24 cellular contexts compared by ENCODE assay signal in genomic region chr4:98780111-98780549, GRCh38.
A peak's percentile ranks its signal among the peaks of the same experiment; 100 is the strongest.
DNase-seq lines count a peak whose midpoint lies in the region; ATAC-seq and TF ChIP-seq lines count a peak whose summit lies in the region.
"Had no signal": no experiment of that assay in that cellular context is flagged by ENCODE, and none has a peak within 500 bp of the region (broad histone marks: within the 10 kb centered on the region; RNA-seq: fewer than 3 reads in every experiment).

No MANE protein-coding gene starts in this region.

- H3K27me3 ChIP-seq in SJCRH30 (no peaks in the 10 kb centered on the region), fibroblast of lung (ENCODE audit: control insufficient read depth, insufficient read depth, low read length) (peaks cover 5% of the 10 kb centered on the region)
- H3K27me3 ChIP-seq: BLaER1, dorsolateral prefrontal cortex, gastrocnemius medialis, right lobe of liver, suprapubic skin had no signal

- no peak overlapping the region for H3K4me2 ChIP-seq in fibroblast of lung (ENCODE audit: extremely low read depth, insufficient read depth, low read length)
- H3K4me2 ChIP-seq: BLaER1 had no signal

- DNase-seq in CMK (ENCODE audit: low read depth) (peak; percentile 76), SJCRH30 (peak; percentile 66 to 81), fibroblast of lung (ENCODE audit: low read depth in 2 of 2) (peak; percentile 29 to 81), myocyte (ENCODE audit: low read depth) (peak; percentile 89), T-helper 2 cell (no peak), T-helper 9 cell (no peak)
- DNase-seq in activated naive CD8-positive, alpha-beta T cell treated with anti-CD3 and anti-CD28 coated beads, Interleukin-2, amount 50 U/mL, for 24 hours, result no peak
- DNase-seq: activated CD4-positive, alpha-beta memory T cell treated with anti-CD3 and anti-CD28 coated beads for 36 hours; activated gamma-delta T cell; activated T-cell treated with anti-CD3 and anti-CD28 coated beads for 4 hours; amniotic stem cell; central memory CD4-positive, alpha-beta T cell; dorsolateral prefrontal cortex; gastrocnemius medialis; left colon; NCI-H510A treated with DMSO at 0.1 percent for 48 hours; occipital lobe; right lobe of liver; T-helper 1 cell had no signal

- H3K4me1 Mint-ChIP-seq in activated naive CD8-positive, alpha-beta T cell treated with anti-CD3 and anti-CD28 coated beads, Interleukin-2, amount 50 U/mL, for 24 hours, result no peaks in the 10 kb centered on the region
- H3K4me1 Mint-ChIP-seq: stimulated activated effector memory CD8-positive, alpha-beta T cell treated with anti-CD3 and anti-CD28 coated beads, Interleukin-12 subunit alpha, Interleukin-12 subunit beta, amount 100 ng/mL, for 72 hours; WTC11 had no signal

- H3K4me3 ChIP-seq in SJCRH30 (peak overlapping the region; percentile 48), fibroblast of lung (replicated peaks in 1 of 4; ENCODE audit: control extremely low read depth in 1 of 4, insufficient read depth in 1 of 4, low read depth in 3 of 4, low read length in 4 of 4) (no peak overlapping the region)
- H3K4me3 ChIP-seq: BLaER1, dorsolateral prefrontal cortex, gastrocnemius medialis, right lobe of liver, suprapubic skin had no signal

- H3K9me3 ChIP-seq in SJCRH30 (replicated peaks) (no peaks in the 10 kb centered on the region; the same call in 1 of the 2 replicates), fibroblast of lung (ENCODE audit: control insufficient read depth, insufficient read depth, low read depth, low read length) (no peaks in the 10 kb centered on the region)
- H3K9me3 ChIP-seq: BLaER1, gastrocnemius medialis, right lobe of liver, suprapubic skin had no signal

- peak overlapping the region; percentile 94 for H3K27ac ChIP-seq in SJCRH30
- no peak overlapping the region for H3K27ac ChIP-seq in fibroblast of lung (ENCODE audit: insufficient read depth, low read length)
- H3K27ac ChIP-seq: BLaER1, dorsolateral prefrontal cortex, gastrocnemius medialis, right lobe of liver, suprapubic skin had no signal

- H3K27me3 Mint-ChIP-seq in activated naive CD8-positive, alpha-beta T cell treated with anti-CD3 and anti-CD28 coated beads, Interleukin-2, amount 50 U/mL, for 24 hours, result no peaks in the 10 kb centered on the region
- H3K27me3 Mint-ChIP-seq: activated CD4-positive, alpha-beta memory T cell treated with anti-CD3 and anti-CD28 coated beads for 36 hours had no signal

- H3K36me3 ChIP-seq in SJCRH30, result no peaks in the 10 kb centered on the region
- H3K36me3 ChIP-seq in fibroblast of lung (ENCODE audit: control insufficient read depth, insufficient read depth, low read length), result no peaks in the 10 kb centered on the region
- H3K36me3 ChIP-seq: BLaER1, gastrocnemius medialis, right lobe of liver, suprapubic skin had no signal

- no peak for TF ChIP-seq CTCF in fibroblast of lung (conservative IDR thresholded peaks at IDR 0.05 in 1 of 2, IDR thresholded peaks at IDR 0.05 in 1 of 2; ENCODE audit: low read depth in 1 of 2, low read length in 2 of 2)

- H2AFZ ChIP-seq in fibroblast of lung (ENCODE audit: low read length), result no peak overlapping the region

- H3K27ac Mint-ChIP-seq in activated naive CD8-positive, alpha-beta T cell treated with anti-CD3 and anti-CD28 coated beads, Interleukin-2, amount 50 U/mL, for 24 hours, result no peak overlapping the region
- H3K27ac Mint-ChIP-seq: activated CD4-positive, alpha-beta memory T cell treated with anti-CD3 and anti-CD28 coated beads for 36 hours; stimulated activated effector memory CD8-positive, alpha-beta T cell treated with anti-CD3 and anti-CD28 coated beads, Interleukin-12 subunit alpha, Interleukin-12 subunit beta, amount 100 ng/mL, for 72 hours; WTC11 had no signal

- H3K4me1 ChIP-seq in SJCRH30, result peaks cover 37% of the 10 kb centered on the region
- H3K4me1 ChIP-seq in fibroblast of lung (ENCODE audit: control insufficient read depth, extremely low read depth, insufficient read depth, low read length), result no peaks in the 10 kb centered on the region
- H3K4me1 ChIP-seq: BLaER1, gastrocnemius medialis, suprapubic skin had no signal

- H3K79me2 ChIP-seq in fibroblast of lung (ENCODE audit: control insufficient read depth, insufficient read depth, low read length), result no peaks in the 10 kb centered on the region

- no peaks in the 10 kb centered on the region for H3K36me3 Mint-ChIP-seq in activated naive CD8-positive, alpha-beta T cell treated with anti-CD3 and anti-CD28 coated beads, Interleukin-2, amount 50 U/mL, for 24 hours (ENCODE audit: low read depth)
- H3K36me3 Mint-ChIP-seq: activated CD4-positive, alpha-beta memory T cell treated with anti-CD3 and anti-CD28 coated beads for 36 hours; stimulated activated effector memory CD8-positive, alpha-beta T cell treated with anti-CD3 and anti-CD28 coated beads, Interleukin-12 subunit alpha, Interleukin-12 subunit beta, amount 100 ng/mL, for 72 hours; WTC11 had no signal

- H3K9me3 Mint-ChIP-seq in activated naive CD8-positive, alpha-beta T cell treated with anti-CD3 and anti-CD28 coated beads, Interleukin-2, amount 50 U/mL, for 24 hours, result no peaks in the 10 kb centered on the region
- H3K9me3 Mint-ChIP-seq: activated CD4-positive, alpha-beta memory T cell treated with anti-CD3 and anti-CD28 coated beads for 36 hours; stimulated activated effector memory CD8-positive, alpha-beta T cell treated with anti-CD3 and anti-CD28 coated beads, Interleukin-12 subunit alpha, Interleukin-12 subunit beta, amount 100 ng/mL, for 72 hours; WTC11 had no signal

- no peak for ATAC-seq in activated CD4-positive, CD25-positive, alpha-beta regulatory T cell treated with anti-CD3 and anti-CD28 coated beads, Interleukin-2, amount 50 U/mL, for 24 hours
- no peak for ATAC-seq in activated naive CD8-positive, alpha-beta T cell treated with anti-CD3 and anti-CD28 coated beads, Interleukin-2, amount 50 U/mL, for 24 hours
- ATAC-seq: gastrocnemius medialis; left colon; stimulated activated effector memory CD8-positive, alpha-beta T cell treated with anti-CD3 and anti-CD28 coated beads, Interleukin-12 subunit alpha, Interleukin-12 subunit beta, amount 100 ng/mL, for 72 hours; WTC11 had no signal

- no peak overlapping the region for H3K9ac ChIP-seq in fibroblast of lung (ENCODE audit: insufficient read depth, low read length)
- H3K9ac ChIP-seq: BLaER1 had no signal

- no peaks in the 10 kb centered on the region for H4K20me1 ChIP-seq in fibroblast of lung (ENCODE audit: control insufficient read depth, extremely low read depth, insufficient read depth, low read length)
- H4K20me1 ChIP-seq: BLaER1 had no signal

- H3K4me3 Mint-ChIP-seq in activated naive CD8-positive, alpha-beta T cell treated with anti-CD3 and anti-CD28 coated beads, Interleukin-2, amount 50 U/mL, for 24 hours, result no peak overlapping the region
- H3K4me3 Mint-ChIP-seq: activated CD4-positive, alpha-beta memory T cell treated with anti-CD3 and anti-CD28 coated beads for 36 hours; stimulated activated effector memory CD8-positive, alpha-beta T cell treated with anti-CD3 and anti-CD28 coated beads, Interleukin-12 subunit alpha, Interleukin-12 subunit beta, amount 100 ng/mL, for 72 hours; WTC11 had no signal

Comparison
In these comparisons a context has a peak if more than half of its experiments do, and no peak if none do; other contexts are left out.
1. DNase-seq: peak in CMK (single experiment), SJCRH30 (2 of 2), fibroblast of lung (2 of 2) and myocyte (single experiment); none in T-helper 2 cell (0 of 5), activated naive CD8-positive, alpha-beta T cell treated with anti-CD3 and anti-CD28 coated beads, Interleukin-2, amount 50 U/mL, for 24 hours (single experiment) and T-helper 9 cell (single experiment).